8 cellular contexts compared by ENCODE assay signal in the genomic region with DNA sequence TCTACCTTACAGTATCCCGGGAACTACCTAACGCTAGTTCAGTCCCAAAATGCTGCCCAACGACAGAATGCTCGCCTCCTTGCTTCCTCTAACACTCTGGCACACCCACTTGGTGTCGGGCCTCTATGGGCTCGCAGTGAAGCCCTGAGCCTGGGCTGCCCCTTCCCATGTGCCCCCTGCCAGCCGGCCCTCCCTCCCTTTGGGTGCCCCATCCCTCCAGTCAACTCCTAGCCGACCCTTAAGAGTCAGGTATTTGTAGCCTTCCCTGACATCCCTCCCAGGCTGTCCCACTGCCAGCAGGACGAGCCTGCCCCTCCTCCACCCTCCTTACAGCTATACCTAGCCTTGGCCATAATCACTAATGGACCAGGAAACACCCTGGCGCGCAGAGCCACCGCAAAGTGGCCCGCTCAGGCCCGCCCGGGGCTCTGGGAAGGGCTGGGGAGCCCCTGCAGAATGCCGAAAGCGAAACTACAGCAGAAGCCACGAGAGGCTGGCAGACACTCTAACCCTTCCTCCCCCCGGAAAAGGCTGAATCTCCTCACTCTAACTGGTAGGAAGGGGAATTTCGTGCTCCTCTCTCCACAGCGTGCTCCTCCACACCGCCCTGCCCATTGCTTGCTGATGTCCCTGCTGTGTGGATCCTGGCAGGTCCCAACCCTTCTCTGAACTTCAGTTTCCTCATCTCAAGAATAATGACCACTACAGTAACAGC. TPM values are rescaled to one million over a fixed set of nuclear protein-coding genes. Genes with fewer than 3 reads are reported as not detected.
DNase-seq lines count a peak whose midpoint lies in the region; ATAC-seq and TF ChIP-seq lines count a peak whose summit lies in the region.

No MANE protein-coding gene starts in this region.

- ATAC-seq in HG02588 (IDR thresholded peaks at IDR 0.05; ENCODE audit: unreplicated experiment) (peak; percentile 35), left lung (peak; percentile 45)

- WGBS in mammary epithelial cell (ENCODE audit: low coverage, missing lambda C conversion rate) = 0% methylated on average over 13 of the region's 22 CpGs

- dilution Hi-C loops in mammary epithelial cell (cut with HindIII; ENCODE audit: low sequenced_read_pairs) = no loop called here

- peak overlapping the region; percentile 61 for H3K9ac ChIP-seq in mammary epithelial cell (ENCODE audit: insufficient read depth, low read length)

- no peaks in the 10 kb centered on the region for H3K36me3 ChIP-seq in mammary epithelial cell (ENCODE audit: insufficient read depth, low read length)
- H3K36me3 ChIP-seq in left lung = no peaks in the 10 kb centered on the region

- H3K9me3 ChIP-seq in mammary epithelial cell (replicated peaks; ENCODE audit: insufficient read depth, low read length) = no peaks in the 10 kb centered on the region
- H3K9me3 ChIP-seq in left lung = no peaks in the 10 kb centered on the region

- intact Hi-C loops in mammary epithelial cell (cut with micrococcal nuclease) (no loop called here), left lung (cut with DNase I) (no loop called here)

- no TSS peak for BruUV-seq in mammary epithelial cell (replicated peaks; lab: Mats Ljungman, UMichigan)

- TF ChIP-seq CTCF in mammary epithelial cell (conservative IDR thresholded peaks at IDR 0.05 in 1 of 2, IDR thresholded peaks at IDR 0.05 in 1 of 2; ENCODE audit: extremely low read depth in 1 of 2, insufficient read depth in 1 of 2, low read depth in 1 of 2, low read length in 2 of 2) (no peak), left lung (IDR thresholded peaks at IDR 0.05) (no peak)

- in situ Hi-C loops in mammary epithelial cell (cut with MboI; ENCODE audit: low sequenced_read_pairs in 2 of 2) = no loop called here

- CTCF ChIA-PET in mammary epithelial cell (lab: Charles Lee; ENCODE audit: low non-redundant PET) = no interaction called here

- H4K20me1 ChIP-seq in mammary epithelial cell (ENCODE audit: insufficient read depth, low read length) = no peaks in the 10 kb centered on the region

- peak overlapping the region; percentile 95 for H2AFZ ChIP-seq in mammary epithelial cell (ENCODE audit: low read depth, low read length)

- DNase-seq in GDM1 (lab: John Stamatoyannopoulos, UW) (peak; percentile 20), T-helper 2 cell (peak in 3 of 5 experiments; percentile 32 to 72 (median 69)), mammary epithelial cell (peak; percentile 59), left lung (peak; percentile 53 to 83), NCI-H2196 (lab: John Stamatoyannopoulos, UW; ENCODE audit: unreplicated experiment) (no peak), NCI-H345 (lab: John Stamatoyannopoulos, UW) (no peak)
- peak; percentile 39 for DNase-seq in stimulated activated CD8-positive, alpha-beta memory T cell treated with anti-CD3 and anti-CD28 coated beads, Interleukin-12 subunit alpha, Interleukin-12 subunit beta, amount 100 ng/mL, for 4 hours (ENCODE audit: low read depth)

- H3K4me2 ChIP-seq in mammary epithelial cell (ENCODE audit: insufficient read depth, low read depth, low read length) = peak overlapping the region; percentile 98

- no peak overlapping the region for H3K27ac ChIP-seq in mammary epithelial cell (ENCODE audit: insufficient read depth, low read depth, low read length)
- H3K27ac ChIP-seq in left lung = peak overlapping the region; percentile 50 to 87

- H3K4me3 ChIP-seq in mammary epithelial cell (replicated peaks in 1 of 3; ENCODE audit: insufficient read depth in 1 of 3, low read depth in 2 of 3, low read length in 3 of 3) (peak overlapping the region; percentile 60 to 97 (median 73)), left lung (peak overlapping the region; percentile 60 to 99)

- H3K79me2 ChIP-seq in mammary epithelial cell (ENCODE audit: insufficient read depth, low read length) = no peaks in the 10 kb centered on the region

- H3K4me1 ChIP-seq in mammary epithelial cell (ENCODE audit: insufficient read depth, low read length) (peaks cover 11% of the 10 kb centered on the region), left lung (peaks cover 11 to 37% of the 10 kb centered on the region in 2 donors)

- no peaks in the 10 kb centered on the region for H3K27me3 ChIP-seq in mammary epithelial cell (ENCODE audit: insufficient read depth, low read length)
- H3K27me3 ChIP-seq in left lung = no peaks in the 10 kb centered on the region

RNA-seq across cellular contexts. Expression of gene CBX7, which starts 8.2 kb away (rescaled TPM):
- total RNA-seq in mammary epithelial cell (1 to 10 TPM; 3.2 to 4.3 TPM), left lung (10 to 100 TPM; 17.1 to 17.7 TPM)
- polyA plus RNA-seq in mammary epithelial cell = 1.4 TPM
- polyA minus RNA-seq in mammary epithelial cell = 1.9 TPM

RNA-seq across cellular contexts. Expression of gene APOBEC3H, which starts 47.2 kb away (rescaled TPM):
- total RNA-seq in mammary epithelial cell (under 1 TPM in 1 of 2 donors, not detected in 1; 0.87 TPM), left lung (1 to 10 TPM in 1 of 2 donors, under 1 TPM in 1; 0.94 to 1.3 TPM)
- polyA plus RNA-seq in mammary epithelial cell = 0.24 TPM
- not detected for polyA minus RNA-seq in mammary epithelial cell

Comparison
In these comparisons a context has a peak if more than half of its experiments do, and no peak if none do; other contexts are left out.
1. DNase-seq: peak in GDM1 (single experiment), T-helper 2 cell (3 of 5), mammary epithelial cell (single experiment), left lung (2 of 2) and stimulated activated CD8-positive, alpha-beta memory T cell treated with anti-CD3 and anti-CD28 coated beads, Interleukin-12 subunit alpha, Interleukin-12 subunit beta, amount 100 ng/mL, for 4 hours (single experiment); none in NCI-H2196 (single experiment) and NCI-H345 (single experiment).